9 cellular contexts compared by ENCODE assay signal in genomic region chr2:64359176-64359891, GRCh38.
DNase-seq lines count a peak whose midpoint lies in the region; ATAC-seq lines count a peak whose summit lies in the region.
"Had no signal": no experiment of that assay in that cellular context is flagged by ENCODE, and none has a peak within 500 bp of the region (broad histone marks: within the 10 kb centered on the region; RNA-seq: fewer than 3 reads in every experiment).

No MANE protein-coding gene starts in this region.

- H3K9ac ChIP-seq in BLaER1 (no peak overlapping the region), Karpas-422 (ENCODE audit: low read length) (peak overlapping the region; percentile 19; the same call in 1 of the 2 replicates)

- H3K9me3 ChIP-seq in BLaER1 (no peaks in the 10 kb centered on the region), Karpas-422 (ENCODE audit: low read length) (no peaks in the 10 kb centered on the region)
- H3K9me3 ChIP-seq: HAP-1 had no signal

- H2AFZ ChIP-seq in Karpas-422 (ENCODE audit: low read length) = peak overlapping the region; percentile 10; the same call in 1 of the 2 replicates

- H3K79me2 ChIP-seq in Karpas-422 (ENCODE audit: low read length) = no peaks in the 10 kb centered on the region

- H4K20me1 ChIP-seq in BLaER1 = no peaks in the 10 kb centered on the region
- no peaks in the 10 kb centered on the region for H4K20me1 ChIP-seq in Karpas-422 (ENCODE audit: insufficient read depth, low read depth, low read length)

- H3K27me3 ChIP-seq in BLaER1 (no peaks in the 10 kb centered on the region), Karpas-422 (ENCODE audit: low read length) (no peaks in the 10 kb centered on the region)

- H3K4me1 ChIP-seq in BLaER1 (peaks cover 31% of the 10 kb centered on the region), Karpas-422 (ENCODE audit: low read length) (peaks cover 19% of the 10 kb centered on the region)
- H3K4me1 ChIP-seq: HAP-1 had no signal

- H3K27ac ChIP-seq in BLaER1 (no peak overlapping the region), Karpas-422 (ENCODE audit: low read length) (no peak overlapping the region)

- no peaks in the 10 kb centered on the region for H3K36me3 ChIP-seq in BLaER1
- H3K36me3 ChIP-seq in Karpas-422 (ENCODE audit: insufficient read depth, low read length) = no peaks in the 10 kb centered on the region
- H3K36me3 ChIP-seq: HAP-1 had no signal

- peak; percentile 49 for DNase-seq in Karpas-422
- DNase-seq in fibroblast of peridontal ligament (ENCODE audit: extremely low read depth) = peak; percentile 4
- no peak for DNase-seq in ureter (ENCODE audit: low spot score)
- no peak for DNase-seq in NCI-H82 (lab: John Stamatoyannopoulos, UW)

- H3K4me2 ChIP-seq in BLaER1 (peak overlapping the region; percentile 59), Karpas-422 (ENCODE audit: low read depth, low read length, poor library complexity, severe bottlenecking) (peak overlapping the region; percentile 47)

- no peaks in the 10 kb centered on the region for H3K9me2 ChIP-seq in Karpas-422 (replicated peaks; ENCODE audit: insufficient read depth, low read length)

- H3K4me3 ChIP-seq in BLaER1 = no peak overlapping the region
- peak overlapping the region; percentile 19; the same call in 1 of the 2 replicates for H3K4me3 ChIP-seq in Karpas-422 (ENCODE audit: low read length)
- H3K4me3 ChIP-seq: HAP-1 had no signal

- peak; percentile 50 for ATAC-seq in GM21529 (IDR thresholded peaks at IDR 0.05; ENCODE audit: unreplicated experiment)
- ATAC-seq in HG03460 (IDR thresholded peaks at IDR 0.05; ENCODE audit: unreplicated experiment) = no peak
- ATAC-seq in HG03175 (IDR thresholded peaks at IDR 0.05; ENCODE audit: unreplicated experiment) = no peak

Comparison
In these comparisons a context has a peak if more than half of its experiments do, and no peak if none do; other contexts are left out.
1. DNase-seq: peak in Karpas-422 (single experiment) and fibroblast of peridontal ligament (single experiment); none in ureter (single experiment) and NCI-H82 (single experiment).